Comparison of ENCODE assay signal across 1 cellular context in the genomic region with DNA sequence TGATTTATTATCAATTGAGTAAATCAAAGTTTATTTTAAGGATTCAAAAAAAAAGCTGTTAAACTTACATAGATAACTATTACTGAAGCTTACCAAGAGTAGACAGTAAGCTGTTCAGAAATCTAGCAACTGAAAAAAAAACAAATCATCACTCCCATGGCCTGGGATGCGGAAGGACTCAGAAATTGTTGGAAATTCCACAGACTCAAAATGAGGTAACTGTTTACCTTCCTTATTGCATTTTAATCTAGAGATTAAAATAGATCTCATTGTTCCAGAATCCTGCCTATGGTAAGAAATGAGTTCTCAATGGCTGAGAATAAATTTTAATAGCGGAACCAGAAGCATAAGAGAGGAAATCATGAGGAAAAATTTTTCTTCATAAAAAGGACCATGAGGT.
TF ChIP-seq lines count a peak whose summit lies in the region.

No MANE protein-coding gene starts in this region.

TF ChIP-seq in IMR-90, 13 proteins besides CTCF, POLR2A, EP300 and RAD21 (continued from another document):
- TF ChIP-seq, protein P1, sequence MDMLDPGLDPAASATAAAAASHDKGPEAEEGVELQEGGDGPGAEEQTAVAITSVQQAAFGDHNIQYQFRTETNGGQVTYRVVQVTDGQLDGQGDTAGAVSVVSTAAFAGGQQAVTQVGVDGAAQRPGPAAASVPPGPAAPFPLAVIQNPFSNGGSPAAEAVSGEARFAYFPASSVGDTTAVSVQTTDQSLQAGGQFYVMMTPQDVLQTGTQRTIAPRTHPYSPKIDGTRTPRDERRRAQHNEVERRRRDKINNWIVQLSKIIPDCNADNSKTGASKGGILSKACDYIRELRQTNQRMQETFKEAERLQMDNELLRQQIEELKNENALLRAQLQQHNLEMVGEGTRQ (IDR thresholded peaks at IDR 0.05; ENCODE audit: low read depth, low read length), result no peak
- no peak for TF ChIP-seq FOS (IDR thresholded peaks at IDR 0.05; ENCODE audit: low read depth, low read length)
- no peak for TF ChIP-seq CHD1 (IDR thresholded peaks at IDR 0.05; ENCODE audit: low read depth, low read length)
- no peak for TF ChIP-seq MXI1 (IDR thresholded peaks at IDR 0.05; ENCODE audit: borderline replicate concordance, low read depth, low read length)
- TF ChIP-seq MAZ (IDR thresholded peaks at IDR 0.05; ENCODE audit: borderline replicate concordance, low read depth, low read length), result no peak
- TF ChIP-seq MAFK (IDR thresholded peaks at IDR 0.05; ENCODE audit: low read depth, low read length), result no peak
